Comparison of ENCODE assay signal across 8 cellular contexts in genomic region chr2:232315049-232315922, GRCh38.
DNase-seq lines count a peak whose midpoint lies in the region; ATAC-seq and TF ChIP-seq lines count a peak whose summit lies in the region.

No MANE protein-coding gene starts in this region.

- peak overlapping the region; percentile 88 to 97 (median 95) for H3K4me2 ChIP-seq in BLaER1 treated with 17β-estradiol and CSF1 and Interleukin-3, amounts not matched to agents 10 nM and 100 nM

- peaks cover 0 to 33% (median 18%) of the 10 kb centered on the region in 11 experiments; a peak in 14 of 22 replicates for H3K36me3 ChIP-seq in BLaER1 treated with 17β-estradiol and CSF1 and Interleukin-3, amounts not matched to agents 10 nM and 100 nM
- H3K36me3 ChIP-seq in KOPT-K1 (ENCODE audit: insufficient read depth, low read length), result peaks cover 5% of the 10 kb centered on the region; the same call in 1 of the 2 replicates
- H3K36me3 ChIP-seq in esophagus muscularis mucosa, result peaks cover 0 to 3% (median under 1%) of the 10 kb centered on the region in 4 donors
- no peaks in the 10 kb centered on the region for H3K36me3 ChIP-seq in transverse colon

- TF ChIP-seq CTCF in esophagus muscularis mucosa (IDR thresholded peaks at IDR 0.05) (peak in 1 of 3 experiments; percentile 8), transverse colon (IDR thresholded peaks at IDR 0.05) (peak in 1 of 5 experiments; percentile 19)

- 69% methylated on average over 12 of the region's 12 CpGs for WGBS in esophagus muscularis mucosa
- WGBS in transverse colon (ENCODE audit: low coverage in 1 of 2), 2 donors, result 65 to 100% methylated on average over 1 to 12 of the region's 12 CpGs

- intact Hi-C loops in esophagus muscularis mucosa (cut with DNase I) (no loop called here), transverse colon (cut with DNase I; ENCODE audit: low total_unique reads) (no loop called here)

- H4K20me1 ChIP-seq in BLaER1 treated with 17β-estradiol and CSF1 and Interleukin-3, amounts not matched to agents 10 nM and 100 nM, result no peaks in the 10 kb centered on the region

- H3K4me3 ChIP-seq in BLaER1 treated with 17β-estradiol and CSF1 and Interleukin-3, amounts not matched to agents 10 nM and 100 nM, result peak overlapping the region in 8 of 10 experiments; percentile 12 to 59 (median 46); a peak in 14 of 20 replicates
- H3K4me3 ChIP-seq in esophagus muscularis mucosa (no peak overlapping the region), transverse colon (no peak overlapping the region)

- peaks cover 20 to 29% (median 25%) of the 10 kb centered on the region in 11 experiments for H3K9me3 ChIP-seq in BLaER1 treated with 17β-estradiol and CSF1 and Interleukin-3, amounts not matched to agents 10 nM and 100 nM (replicated peaks in 1 of 11)
- peaks cover 20% of the 10 kb centered on the region for H3K9me3 ChIP-seq in KOPT-K1 (ENCODE audit: insufficient read depth, low read length, poor library complexity, severe bottlenecking)
- H3K9me3 ChIP-seq in esophagus muscularis mucosa, result peaks cover 0 to 8% (median 0%) of the 10 kb centered on the region in 4 donors
- peaks cover 0 to 7% of the 10 kb centered on the region in 2 donors for H3K9me3 ChIP-seq in transverse colon

- TF ChIP-seq EP300 in esophagus muscularis mucosa (IDR thresholded peaks at IDR 0.05) (no peak), transverse colon (IDR thresholded peaks at IDR 0.05; ENCODE audit: low read depth) (no peak)

- peak; percentile 32 to 51 for DNase-seq in activated CD8-positive, alpha-beta memory T cell treated with anti-CD3 and anti-CD28 coated beads for 1 hour (ENCODE audit: extremely low read depth in 1 of 2, low read depth in 1 of 2)
- DNase-seq in esophagus muscularis mucosa (ENCODE audit: extremely low spot score) (no peak), pons (ENCODE audit: low spot score) (peak; percentile 83), transverse colon (peak; percentile 56), NCI-H345 treated with DMSO at 0.1 percent for 48 hours (lab: John Stamatoyannopoulos, UW; ENCODE audit: unreplicated experiment) (no peak)

- H3K9ac ChIP-seq in BLaER1 treated with 17β-estradiol and CSF1 and Interleukin-3, amounts not matched to agents 10 nM and 100 nM, result peak overlapping the region; percentile 83 to 94 (median 87)

- ATAC-seq in GM21447 (IDR thresholded peaks at IDR 0.05; ENCODE audit: unreplicated experiment), result peak; percentile 88

- no peaks in the 10 kb centered on the region for H3K27me3 ChIP-seq in BLaER1 treated with 17β-estradiol and CSF1 and Interleukin-3, amounts not matched to agents 10 nM and 100 nM
- H3K27me3 ChIP-seq in esophagus muscularis mucosa (no peaks in the 10 kb centered on the region), transverse colon (no peaks in the 10 kb centered on the region)

- in situ Hi-C loops in transverse colon (cut with MboI; ENCODE audit: low pct_ligation_motif_present in 1 of 4, low pct_unique_long_range_greater_than_20kb in 1 of 4, low sequenced_read_pairs in 3 of 4), result loop anchor here in 1 of 4 donors (25.0 kb wide), 1 partner anchor 403 kb away; no protein-coding TSS in a partner anchor

- H3K27ac ChIP-seq in BLaER1 treated with 17β-estradiol and CSF1 and Interleukin-3, amounts not matched to agents 10 nM and 100 nM, result peak overlapping the region; percentile 97 to 100 (median 99)
- H3K27ac ChIP-seq in KOPT-K1 (ENCODE audit: low read depth, low read length, poor library complexity, severe bottlenecking), result peak overlapping the region; percentile 55
- H3K27ac ChIP-seq in esophagus muscularis mucosa (replicated peaks in 1 of 4), result peak overlapping the region in 3 of 4 donors; percentile 51 to 64 (median 56)
- peak overlapping the region; percentile 11 to 60 (median 36) for H3K27ac ChIP-seq in transverse colon

- TF ChIP-seq POLR2A in esophagus muscularis mucosa (IDR thresholded peaks at IDR 0.05; ENCODE audit: low read depth) (no peak), transverse colon (IDR thresholded peaks at IDR 0.05) (no peak)

- peaks cover 68 to 85% (median 78%) of the 10 kb centered on the region in 10 experiments for H3K4me1 ChIP-seq in BLaER1 treated with 17β-estradiol and CSF1 and Interleukin-3, amounts not matched to agents 10 nM and 100 nM
- H3K4me1 ChIP-seq in esophagus muscularis mucosa, result peaks cover 0 to 26% (median 16%) of the 10 kb centered on the region in 4 donors
- H3K4me1 ChIP-seq in transverse colon, result peaks cover 0 to 29% (median 10%) of the 10 kb centered on the region in 4 donors

Comparison
In these comparisons a context has a peak if more than half of its experiments do, and no peak if none do; other contexts are left out.
1. H3K27ac ChIP-seq: peak in every context shown above with its lines; median percentile 99 in BLaER1 treated with 17β-estradiol and CSF1 and Interleukin-3, amounts not matched to agents 10 nM and 100 nM; 56 in esophagus muscularis mucosa; 55 in KOPT-K1; 36 in transverse colon.
2. H3K4me3 ChIP-seq: peak in BLaER1 treated with 17β-estradiol and CSF1 and Interleukin-3, amounts not matched to agents 10 nM and 100 nM (8 of 10); none in esophagus muscularis mucosa (0 of 4) and transverse colon (0 of 4).
3. DNase-seq: peak in activated CD8-positive, alpha-beta memory T cell treated with anti-CD3 and anti-CD28 coated beads for 1 hour (2 of 2), pons (single experiment) and transverse colon (single experiment); none in esophagus muscularis mucosa (single experiment) and NCI-H345 treated with DMSO at 0.1 percent for 48 hours (single experiment).